Comparison of ENCODE assay signal across 9 cellular contexts in genomic region chr5:52560366-52560765, GRCh38.
A peak's percentile ranks its signal among the peaks of the same experiment; 100 is the strongest.
DNase-seq lines count a peak whose midpoint lies in the region; ATAC-seq and TF ChIP-seq lines count a peak whose summit lies in the region.
"Had no signal": no experiment of that assay in that cellular context is flagged by ENCODE, and none has a peak within 500 bp of the region (broad histone marks: within the 10 kb centered on the region; RNA-seq: fewer than 3 reads in every experiment).

No MANE protein-coding gene starts in this region.

- H3K9me3 ChIP-seq in neural cell (ENCODE audit: low read length), result no peaks in the 10 kb centered on the region
- H3K9me3 ChIP-seq in CD4-positive, alpha-beta T cell (ENCODE audit: control insufficient read depth, low read length), result no peaks in the 10 kb centered on the region

- no peak overlapping the region for H3K9ac ChIP-seq in neural cell (ENCODE audit: low read length)

- no peaks in the 10 kb centered on the region for H3F3A ChIP-seq in neural cell (ENCODE audit: insufficient read depth, low read length, poor library complexity, severe bottlenecking)

- no peaks in the 10 kb centered on the region for H3K9me3 Mint-ChIP-seq in CD4-positive, alpha-beta T cell

- CTCF ChIA-PET in CD4-positive, alpha-beta T cell (lab: Charles Lee), result no interaction called here

- ATAC-seq in SK-N-SH treated with all-trans-retinoic acid at 6 μM for 48 hours, result peak; percentile 80
- no peak for ATAC-seq in GM21447 (IDR thresholded peaks at IDR 0.05; ENCODE audit: unreplicated experiment)
- no peak for ATAC-seq in CD4-positive, alpha-beta T cell (ENCODE audit: poor library complexity)
- ATAC-seq: activated CD8-positive, alpha-beta T cell treated with anti-CD3 and anti-CD28 coated beads, Interleukin-2, amount 10 ng/mL, durations not matched to agents 7 days and 5 days had no signal

- POLR2A ChIA-PET in CD4-positive, alpha-beta T cell (lab: Charles Lee), result no interaction called here

- TF ChIP-seq EP300 in neural cell (conservative IDR thresholded peaks at IDR 0.05; ENCODE audit: poor library complexity, severe bottlenecking), result no peak

- no peaks in the 10 kb centered on the region for H3K79me2 ChIP-seq in neural cell (replicated peaks; ENCODE audit: insufficient read depth, low read length)

- intact Hi-C loops in CD4-positive, alpha-beta T cell (cut with DNase I, micrococcal nuclease), result loop anchor here in 1 of 2 experiments (5.0 kb wide), 1 partner anchor 1598 kb away; no protein-coding TSS in a partner anchor

- peaks cover 4% of the 10 kb centered on the region for H3K27me3 Mint-ChIP-seq in CD4-positive, alpha-beta T cell

- no peak overlapping the region for H3K27ac Mint-ChIP-seq in CD4-positive, alpha-beta T cell
- H3K27ac Mint-ChIP-seq: activated CD8-positive, alpha-beta T cell treated with anti-CD3 and anti-CD28 coated beads, Interleukin-2, amount 10 ng/mL, durations not matched to agents 7 days and 5 days had no signal

- H4K20me1 ChIP-seq in neural cell (ENCODE audit: insufficient read depth), result no peaks in the 10 kb centered on the region

- no peak overlapping the region for H3K27ac ChIP-seq in neural cell (ENCODE audit: low read length)
- no peak overlapping the region for H3K27ac ChIP-seq in CD4-positive, alpha-beta T cell (ENCODE audit: low read depth, low read length)

- TF ChIP-seq CTCF in neural cell (IDR thresholded peaks at IDR 0.05; ENCODE audit: poor library complexity, severe bottlenecking), result peak; percentile 78
- TF ChIP-seq CTCF in CD4-positive, alpha-beta T cell (IDR thresholded peaks at IDR 0.05), result no peak
- TF ChIP-seq CTCF in GM20000 (IDR thresholded peaks at IDR 0.05; ENCODE audit: extremely low read depth, missing control alignments), result no peak

- no peaks in the 10 kb centered on the region for H3K36me3 Mint-ChIP-seq in CD4-positive, alpha-beta T cell (ENCODE audit: low read depth)

- no peak overlapping the region for H3K4me2 ChIP-seq in neural cell (ENCODE audit: low read length)

- no peaks in the 10 kb centered on the region for H3K27me3 ChIP-seq in neural cell (ENCODE audit: insufficient read depth, low read depth, low read length)
- no peaks in the 10 kb centered on the region for H3K27me3 ChIP-seq in CD4-positive, alpha-beta T cell (ENCODE audit: control insufficient read depth, insufficient read depth, low read length)

- H3K4me3 Mint-ChIP-seq in CD4-positive, alpha-beta T cell, result no peak overlapping the region
- H3K4me3 Mint-ChIP-seq: activated CD8-positive, alpha-beta T cell treated with anti-CD3 and anti-CD28 coated beads, Interleukin-2, amount 10 ng/mL, durations not matched to agents 7 days and 5 days had no signal

- H3K4me3 ChIP-seq in neural cell (ENCODE audit: low read length), result no peak overlapping the region

- DNase-seq in ELR (ENCODE audit: low read depth), result peak; percentile 45
- DNase-seq in NCI-H146 (lab: John Stamatoyannopoulos, UW), result peak; percentile 82
- DNase-seq in CD4-positive, alpha-beta T cell, result no peak
- DNase-seq in GM20000 (ENCODE audit: low spot score), result no peak
- no peak for DNase-seq in middle frontal gyrus (ENCODE audit: extremely low spot score, low spot score)
- DNase-seq: activated CD8-positive, alpha-beta T cell treated with anti-CD3 and anti-CD28 coated beads, Interleukin-2, amount 10 ng/mL, durations not matched to agents 7 days and 5 days had no signal

- H2AFZ ChIP-seq in neural cell (ENCODE audit: low read depth, low read length), result no peak overlapping the region

- no peaks in the 10 kb centered on the region for H3K9me2 ChIP-seq in neural cell (ENCODE audit: insufficient read depth, low read length)

- H3K4me1 Mint-ChIP-seq in CD4-positive, alpha-beta T cell (ENCODE audit: low read depth), result no peaks in the 10 kb centered on the region

- peak; percentile 85 for TF ChIP-seq RAD21 in neural cell (conservative IDR thresholded peaks at IDR 0.05)

- no peaks in the 10 kb centered on the region for H3K36me3 ChIP-seq in neural cell (ENCODE audit: insufficient read depth, low read length)

TF ChIP-seq in SK-N-SH treated with all-trans-retinoic acid at 6 μM for 48 hours, 23 proteins besides CTCF, POLR2A, EP300 and RAD21:
- TF ChIP-seq ZNF8 (CRISPR knock-in tag; IDR thresholded peaks at IDR 0.05) (no peak), TCF4 (CRISPR knock-in tag; IDR thresholded peaks at IDR 0.05; ENCODE audit: borderline replicate concordance) (peak; percentile 41; the same call in 1 of the 2 replicates), ISL1 (CRISPR knock-in tag; IDR thresholded peaks at IDR 0.05) (peak; percentile 16; the same call in 1 of the 2 replicates)
TF ChIP-seq in SK-N-SH treated with all-trans-retinoic acid at 6 μM for 48 hours: peak in this region for 2.

TF ChIP-seq in neural cell, 6 proteins besides CTCF, POLR2A, EP300 and RAD21:
- TF ChIP-seq REST (IDR thresholded peaks at IDR 0.05; ENCODE audit: borderline replicate concordance) (no peak), SMC3 (conservative IDR thresholded peaks at IDR 0.05; ENCODE audit: poor library complexity) (peak; percentile 81), EZH2 (IDR thresholded peaks at IDR 0.05; ENCODE audit: borderline replicate concordance, insufficient read depth, low read length, poor library complexity, severe bottlenecking) (no peak)

Comparison
In these comparisons a context has a peak if more than half of its experiments do, and no peak if none do; other contexts are left out.
1. DNase-seq: peak in ELR (single experiment) and NCI-H146 (single experiment); none in CD4-positive, alpha-beta T cell (0 of 10), GM20000 (single experiment) and middle frontal gyrus (single experiment).